ENCODE assay signal across 7 cellular contexts in the genomic region with DNA sequence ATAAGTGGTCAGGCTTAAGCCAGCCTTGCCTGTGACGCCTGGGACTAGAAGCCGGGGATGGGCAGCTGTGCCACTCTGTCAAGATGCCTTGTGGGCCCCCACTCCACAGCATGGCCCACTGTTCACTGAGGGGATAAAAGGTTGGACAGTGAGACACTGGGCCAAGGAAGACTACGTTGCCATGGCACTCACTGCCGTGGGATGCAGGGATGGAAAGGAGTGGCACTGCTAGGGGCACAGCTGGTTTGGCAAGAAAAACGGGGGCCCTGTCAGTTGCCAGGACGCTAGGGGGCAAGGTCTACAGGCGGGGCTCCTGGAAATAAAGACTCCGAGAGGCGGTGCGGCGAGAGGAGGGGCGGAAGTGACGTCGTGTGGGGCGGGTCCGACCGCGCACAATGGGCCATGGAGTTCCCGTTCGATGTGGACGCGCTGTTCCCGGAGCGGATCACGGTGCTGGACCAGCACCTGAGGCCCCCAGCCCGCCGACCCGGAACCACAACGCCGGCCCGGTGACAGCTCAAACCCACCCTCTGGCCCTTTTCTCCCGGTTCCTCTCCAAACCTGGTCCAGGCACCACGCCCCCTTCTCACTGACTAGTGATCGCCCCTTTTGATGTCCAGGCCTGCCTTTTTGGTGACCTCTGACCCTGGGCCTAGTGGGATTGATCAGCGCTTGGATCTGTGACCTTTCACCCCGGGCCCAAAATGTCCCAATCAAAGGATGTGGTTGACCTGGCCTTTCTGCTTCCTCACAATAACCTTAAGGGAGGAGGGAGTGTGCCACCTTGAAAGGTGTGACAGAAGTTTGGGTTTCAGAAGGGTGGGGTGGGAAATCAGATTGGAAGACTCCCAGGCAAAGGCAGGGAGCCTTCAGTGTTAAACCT.
DNase-seq lines count a peak whose midpoint lies in the region; ATAC-seq lines count a peak whose summit lies in the region.

TSS of gene ATAT1 (plus strand) at position 391 of the 883 bp plus-strand sequence.

- peak; percentile 51 to 78 for DNase-seq in NCI-H446 (lab: John Stamatoyannopoulos, UW)
- peak; percentile 81 for DNase-seq in activated CD4-positive, alpha-beta T cell treated with anti-CD3 and anti-CD28 coated beads for 1 hour
- DNase-seq in cerebellar nuclear complex (lab: John Stamatoyannopoulos, UW) = peak; percentile 33 to 53
- peak; percentile 49 for DNase-seq in kidney glomerular epithelial cell (lab: John Stamatoyannopoulos, UW)
- peak; percentile 73 to 81 for DNase-seq in stimulated activated CD4-positive, alpha-beta T cell treated with anti-CD3 and anti-CD28 coated beads, Interleukin-15, amount 100 ng/mL, for 48 hours (ENCODE audit: low read depth in 2 of 2)

- peak; percentile 91 for ATAC-seq in GM18511 (IDR thresholded peaks at IDR 0.05; ENCODE audit: unreplicated experiment)
- peak; percentile 81 for ATAC-seq in HG03045 (IDR thresholded peaks at IDR 0.05; ENCODE audit: unreplicated experiment)

Comparison
In these comparisons a context has a peak if more than half of its experiments do, and no peak if none do; other contexts are left out.
1. Peak in every context shown above with its lines: DNase-seq and ATAC-seq.